8 cellular contexts compared by ENCODE assay signal in the genomic region with DNA sequence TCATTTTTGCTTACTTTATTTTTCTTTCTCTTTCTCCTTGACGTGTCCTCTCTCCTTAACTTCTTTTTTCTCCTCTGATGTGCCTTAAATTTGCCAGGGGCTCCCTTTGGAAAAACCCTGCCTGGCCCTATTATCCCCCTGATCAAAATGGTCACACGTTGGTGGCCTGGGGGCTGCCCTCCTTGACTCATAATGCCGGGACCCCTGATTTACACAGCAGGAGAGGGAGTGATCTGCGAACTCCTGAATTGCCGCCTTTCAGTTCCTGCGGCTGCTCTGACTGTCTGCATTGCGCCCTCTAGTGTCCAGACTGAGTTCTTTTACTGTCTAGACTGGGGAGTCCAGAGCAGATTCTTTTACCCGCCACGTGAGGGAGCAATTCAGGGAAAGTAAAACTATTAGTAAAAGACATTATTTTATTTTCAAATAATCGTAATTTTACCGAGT. TPM values are rescaled to one million over a fixed set of nuclear protein-coding genes. Genes with fewer than 3 reads are reported as not detected.
DNase-seq lines count a peak whose midpoint lies in the region; ATAC-seq and TF ChIP-seq lines count a peak whose summit lies in the region.

No MANE protein-coding gene starts in this region.

- peaks cover 0 to 5% (median 2%) of the 10 kb centered on the region in 5 donors for H3K9me3 Mint-ChIP-seq in CD8-positive, alpha-beta memory T cell

- no peaks in the 10 kb centered on the region for H3K9me3 ChIP-seq in CD8-positive, alpha-beta memory T cell (ENCODE audit: low read length)
- H3K9me3 ChIP-seq in lung (ENCODE audit: control insufficient read depth in 2 of 2, insufficient read depth in 1 of 2, low read length in 1 of 2): peaks cover 0 to 2% of the 10 kb centered on the region in 2 donors

- peak overlapping the region; percentile 33 for H3K4me3 ChIP-seq in CD8-positive, alpha-beta memory T cell (ENCODE audit: low read length)
- H3K4me3 ChIP-seq in dorsolateral prefrontal cortex: peak overlapping the region in 47 of 59 donors; percentile 7 to 55 (median 33)
- no peak overlapping the region for H3K4me3 ChIP-seq in lung

- no peaks in the 10 kb centered on the region for H3K36me3 ChIP-seq in CD8-positive, alpha-beta memory T cell (ENCODE audit: insufficient read depth, low read length)
- no peaks in the 10 kb centered on the region for H3K36me3 ChIP-seq in lung (ENCODE audit: control insufficient read depth in 2 of 2, insufficient read depth in 2 of 2, low read length in 2 of 2)

- peak overlapping the region; percentile 22 for H3K27ac ChIP-seq in CD8-positive, alpha-beta memory T cell (ENCODE audit: low read depth, low read length)
- peak overlapping the region in 1 of 59 donors; percentile 2 for H3K27ac ChIP-seq in dorsolateral prefrontal cortex
- no peak overlapping the region for H3K27ac ChIP-seq in lung (ENCODE audit: low read depth in 1 of 2, low read length in 1 of 2)

- H3K4me1 ChIP-seq in CD8-positive, alpha-beta memory T cell (ENCODE audit: insufficient read depth, low read length): peaks cover 45% of the 10 kb centered on the region
- H3K4me1 ChIP-seq in lung (ENCODE audit: control insufficient read depth in 2 of 2, insufficient read depth in 2 of 2, low read length in 2 of 2): peaks cover 0 to 2% of the 10 kb centered on the region in 2 donors

- 1% methylated on average over 11 of the region's 11 CpGs for WGBS in lung, 2 donors

- H3K27me3 Mint-ChIP-seq in CD8-positive, alpha-beta memory T cell: no peaks in the 10 kb centered on the region

- intact Hi-C loops in dorsolateral prefrontal cortex (cut with DNase I): no loop called here

- H3K27ac Mint-ChIP-seq in CD8-positive, alpha-beta memory T cell: peak overlapping the region; percentile 64 to 100 (median 93)

- no peaks in the 10 kb centered on the region for H3K27me3 ChIP-seq in CD8-positive, alpha-beta memory T cell (ENCODE audit: insufficient read depth, low read length, poor library complexity, severe bottlenecking)
- H3K27me3 ChIP-seq in dorsolateral prefrontal cortex: peaks cover 0 to under 1% (median 0%) of the 10 kb centered on the region in 45 donors
- no peaks in the 10 kb centered on the region for H3K27me3 ChIP-seq in lung (ENCODE audit: control insufficient read depth, insufficient read depth)

- TF ChIP-seq CTCF in dorsolateral prefrontal cortex (IDR thresholded peaks at IDR 0.05 in 54 of 56, conservative IDR thresholded peaks at IDR 0.05 in 2 of 56; ENCODE audit: low read depth in 1 of 56, partially characterized antibody in 56 of 56) (peak; percentile 63 to 96 (median 88)), lung (IDR thresholded peaks at IDR 0.05; ENCODE audit: control extremely low read depth, extremely low read depth) (peak; percentile 97)

- CTCF ChIA-PET in CD8-positive, alpha-beta memory T cell (lab: Charles Lee): interaction anchor here (0.8 to 4.2 kb wide), 8 partner anchors 11 to 75 kb away, joined by 3 to 20 read pairs (median 6); a partner anchor contains a TSS

- POLR2A ChIA-PET in CD8-positive, alpha-beta memory T cell (lab: Charles Lee): no interaction called here

- H3K4me1 Mint-ChIP-seq in CD8-positive, alpha-beta memory T cell: peaks cover 67 to 80% (median 73%) of the 10 kb centered on the region in 3 donors

- no peaks in the 10 kb centered on the region for H3K36me3 Mint-ChIP-seq in CD8-positive, alpha-beta memory T cell

- peak; percentile 62 to 84 (median 75) for DNase-seq in CD8-positive, alpha-beta memory T cell
- DNase-seq in NCI-H526 treated with DMSO at 0.1 percent for 48 hours (lab: John Stamatoyannopoulos, UW) (peak; percentile 60), dorsolateral prefrontal cortex (peak in 7 of 10 donors; percentile 34 to 68 (median 50)), lung (ENCODE audit: low spot score) (peak; percentile 84)
- DNase-seq in activated CD4-positive, alpha-beta T cell treated with anti-CD3 and anti-CD28 coated beads, Interleukin-2, amount 50 U/mL, for 1 hour: peak; percentile 64
- DNase-seq in stimulated activated CD8-positive, alpha-beta memory T cell treated with anti-CD3 and anti-CD28 coated beads, Interleukin-12 subunit alpha, Interleukin-12 subunit beta, amount 100 ng/mL, for 24 hours (ENCODE audit: extremely low read depth): peak; percentile 61

- H3K4me3 Mint-ChIP-seq in CD8-positive, alpha-beta memory T cell: peak overlapping the region; percentile 32 to 98 (median 82)

- ATAC-seq in GM19397 (IDR thresholded peaks at IDR 0.05; ENCODE audit: unreplicated experiment) (peak; percentile 73), HG03521 (IDR thresholded peaks at IDR 0.05; ENCODE audit: unreplicated experiment) (peak; percentile 76), lung (ENCODE audit: insufficient read depth, low FRiP score) (peak; percentile 95)

RNA-seq across cellular contexts. Expression of a gene that starts 44.8 kb away (rescaled TPM):
- 1,000 to 10,000 TPM; 2,724 to 2,866 TPM for total RNA-seq in CD8-positive, alpha-beta memory T cell
- polyA plus RNA-seq in CD8-positive, alpha-beta memory T cell: 78.6 TPM
- total RNA-seq in dorsolateral prefrontal cortex: 1 to 10 TPM in 14 of 120 experiments, under 1 TPM in 9, not detected in 97; 0.61 to 3.4 (median 1.1) TPM
- total RNA-seq in lung: 1 to 10 TPM; 2.2 to 5.1 TPM
- polyA plus RNA-seq in lung: 10 to 100 TPM in 1 of 2 donors, 1 to 10 TPM in 1; 6.0 to 15.7 TPM

Comparison
In these comparisons a context has a peak if more than half of its experiments do, and no peak if none do; other contexts are left out.
1. RNA of a gene that starts 44.8 kb away (total RNA-seq): 2,724 to 2,866 TPM in CD8-positive, alpha-beta memory T cell; 2.2 to 5.1 TPM in lung and 0.61 to 3.4 TPM in dorsolateral prefrontal cortex; every median in the first group is over 100 times any median in the second.
2. Peak in every context shown above with its lines, with median percentiles within 50 percentile points of each other: DNase-seq and ATAC-seq.